In the genomic region with DNA sequence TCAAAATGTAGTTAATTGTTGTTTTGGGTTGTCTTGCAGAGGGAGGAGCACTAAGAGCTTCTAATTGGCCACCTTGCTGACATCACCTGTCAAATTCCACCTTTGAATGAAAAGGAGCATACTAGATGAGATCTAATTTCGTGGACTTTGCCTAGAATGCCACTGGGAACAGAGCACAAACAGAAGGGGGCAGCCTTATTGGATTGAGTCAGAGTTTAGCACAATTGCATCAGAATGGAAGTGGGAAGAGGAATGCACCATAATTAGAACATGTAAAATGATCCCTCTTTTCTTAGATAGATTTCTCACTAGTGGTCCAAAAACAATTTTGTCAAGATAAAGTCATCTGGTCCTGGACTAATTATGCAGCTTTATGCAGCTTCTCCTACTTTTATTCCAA, we compare ENCODE assay signal across 19 cellular contexts.
DNase-seq lines count a peak whose midpoint lies in the region; ATAC-seq and TF ChIP-seq lines count a peak whose summit lies in the region.
"Had no signal": no experiment of that assay in that cellular context is flagged by ENCODE, and none has a peak within 500 bp of the region (broad histone marks: within the 10 kb centered on the region; RNA-seq: fewer than 3 reads in every experiment).

No MANE protein-coding gene starts in this region.

- H2BK120ac ChIP-seq in mesendoderm (ENCODE audit: low read depth, low read length): no peak overlapping the region

- no peak overlapping the region for H2AK5ac ChIP-seq in mesendoderm (ENCODE audit: low read length)

- H4K8ac ChIP-seq in mesendoderm (ENCODE audit: low read depth, low read length): no peak overlapping the region

- no peak overlapping the region for H3K4ac ChIP-seq in mesendoderm (ENCODE audit: low read depth, low read length)

- H3K4me3 ChIP-seq in GM23338: no peak overlapping the region
- no peak overlapping the region for H3K4me3 ChIP-seq in endodermal cell (ENCODE audit: low read length)
- no peak overlapping the region for H3K4me3 ChIP-seq in mesendoderm (ENCODE audit: low read length)
- H3K4me3 ChIP-seq: BLaER1 treated with 17β-estradiol and CSF1 and Interleukin-3, amounts not matched to agents 10 nM and 100 nM; esophagus muscularis mucosa; left ventricle myocardium inferior; smooth muscle cell; transverse colon had no signal

- H4K20me1 ChIP-seq in GM23338 (replicated peaks; ENCODE audit: insufficient read depth): no peaks in the 10 kb centered on the region
- H4K20me1 ChIP-seq: BLaER1 treated with 17β-estradiol and CSF1 and Interleukin-3, amounts not matched to agents 10 nM and 100 nM had no signal

- peak overlapping the region; percentile 2; the same call in 1 of the 2 replicates for H2AFZ ChIP-seq in GM23338
- H2AFZ ChIP-seq: parathyroid adenoma had no signal

- H3K9me3 ChIP-seq in endodermal cell (ENCODE audit: control insufficient read depth, low read length): no peaks in the 10 kb centered on the region
- H3K9me3 ChIP-seq: esophagus muscularis mucosa had no signal

- no peak overlapping the region for H3K18ac ChIP-seq in mesendoderm (ENCODE audit: low read length)

- peak; percentile 34 for DNase-seq in GM23338 (ENCODE audit: low spot score)
- peak; percentile 47 for DNase-seq in LHCN-M2 (ENCODE audit: low read depth)
- DNase-seq in endodermal cell: no peak
- peak; percentile 47 for DNase-seq in mesendoderm
- DNase-seq in NCI-H510A (lab: John Stamatoyannopoulos, UW): no peak
- no peak for DNase-seq in stimulated activated CD4-positive, alpha-beta T cell treated with anti-CD3 and anti-CD28 coated beads, Interleukin-2, amount 100 ng/mL, for 48 hours
- no peak for DNase-seq in stimulated activated CD4-positive, alpha-beta T cell treated with anti-CD3 and anti-CD28 coated beads, Interleukin-4, amount 100 ng/mL, for 4 hours
- DNase-seq: activated naive CD4-positive, alpha-beta T cell; HFFc6; left ventricle myocardium inferior; NCI-H2081 treated with DMSO at 0.1 percent for 48 hours; SIG-M5; transverse colon had no signal

- H3K4me2 ChIP-seq in GM23338 (no peak overlapping the region), mesendoderm (ENCODE audit: low read length) (no peak overlapping the region)
- H3K4me2 ChIP-seq: BLaER1 treated with 17β-estradiol and CSF1 and Interleukin-3, amounts not matched to agents 10 nM and 100 nM; smooth muscle cell had no signal

- H3K9me3 Mint-ChIP-seq in GM23338: peaks cover 5% of the 10 kb centered on the region; the same call in 2 of the 3 replicates
- no peaks in the 10 kb centered on the region for H3K9me3 Mint-ChIP-seq in endodermal cell
- H3K9me3 Mint-ChIP-seq: HFFc6 had no signal

- H3K27me3 Mint-ChIP-seq in GM23338 (ENCODE audit: insufficient read depth, low read depth, poor library complexity): no peaks in the 10 kb centered on the region
- no peaks in the 10 kb centered on the region for H3K27me3 Mint-ChIP-seq in endodermal cell (ENCODE audit: insufficient read depth)
- H3K27me3 Mint-ChIP-seq: stimulated activated memory B cell treated with anti-CD40 and anti-IgM and Interleukin-4, amounts not matched to agents 10 μg/mL and 1 μg/mL and 100 μg/mL, for 72 hours had no signal

- H3K9me2 ChIP-seq in GM23338 (ENCODE audit: insufficient read depth): peaks cover 12% of the 10 kb centered on the region

- H3K27ac Mint-ChIP-seq in GM23338 (peak overlapping the region; percentile 74), endodermal cell (no peak overlapping the region)
- H3K27ac Mint-ChIP-seq: HFFc6; stimulated activated memory B cell treated with anti-CD40 and anti-IgM and Interleukin-4, amounts not matched to agents 10 μg/mL and 1 μg/mL and 100 μg/mL, for 72 hours had no signal

- H3K36me3 ChIP-seq in GM23338 (ENCODE audit: insufficient read depth): no peaks in the 10 kb centered on the region
- no peaks in the 10 kb centered on the region for H3K36me3 ChIP-seq in endodermal cell (ENCODE audit: control insufficient read depth, insufficient read depth, low read length)
- H3K36me3 ChIP-seq in mesendoderm (ENCODE audit: control insufficient read depth, insufficient read depth, low read length): no peaks in the 10 kb centered on the region
- H3K36me3 ChIP-seq: BLaER1 treated with 17β-estradiol and CSF1 and Interleukin-3, amounts not matched to agents 10 nM and 100 nM; esophagus muscularis mucosa; left ventricle myocardium inferior; transverse colon had no signal

- H3K56ac ChIP-seq in mesendoderm (ENCODE audit: low read length): no peak overlapping the region

- no peaks in the 10 kb centered on the region for H3F3A ChIP-seq in GM23338 (replicated peaks; ENCODE audit: low read depth)

- H4K5ac ChIP-seq in mesendoderm (ENCODE audit: low read length): no peak overlapping the region

- 62% methylated on average over 1 of the region's 1 CpG; no CpG with 5 or more reads in 1 of the 2 experiments for WGBS in endodermal cell (ENCODE audit: insufficient coverage in 1 of 2, insufficient read length in 1 of 2), 2 experiments
- WGBS in mesendoderm (ENCODE audit: extremely low coverage, insufficient coverage, low lambda C conversion rate): no CpG with 5 or more reads among the region's 1 CpG

- peak; percentile 19 to 38; a peak in 2 of 4 replicates for TF ChIP-seq CTCF in GM23338 (conservative IDR thresholded peaks at IDR 0.05; ENCODE audit: low read depth in 2 of 2)
- peak; percentile 22 for TF ChIP-seq CTCF in endodermal cell (conservative IDR thresholded peaks at IDR 0.05)

- H3K79me2 ChIP-seq in GM23338 (replicated peaks; ENCODE audit: insufficient read depth) (no peaks in the 10 kb centered on the region), mesendoderm (ENCODE audit: control insufficient read depth, insufficient read depth, low read length) (no peaks in the 10 kb centered on the region)
- H3K79me2 ChIP-seq: parathyroid adenoma had no signal

- H3K4me1 Mint-ChIP-seq in GM23338: peaks cover 5% of the 10 kb centered on the region
- no peaks in the 10 kb centered on the region for H3K4me1 Mint-ChIP-seq in endodermal cell
- H3K4me1 Mint-ChIP-seq: stimulated activated memory B cell treated with anti-CD40 and anti-IgM and Interleukin-4, amounts not matched to agents 10 μg/mL and 1 μg/mL and 100 μg/mL, for 72 hours had no signal

- no peaks in the 10 kb centered on the region for H3K27me3 ChIP-seq in GM23338 (ENCODE audit: insufficient read depth)
- no peaks in the 10 kb centered on the region for H3K27me3 ChIP-seq in endodermal cell (ENCODE audit: control insufficient read depth, insufficient read depth, low read length, poor library complexity, severe bottlenecking)
- H3K27me3 ChIP-seq in mesendoderm (ENCODE audit: insufficient read depth, low read length, poor library complexity): no peaks in the 10 kb centered on the region
- H3K27me3 ChIP-seq: BLaER1 treated with 17β-estradiol and CSF1 and Interleukin-3, amounts not matched to agents 10 nM and 100 nM; esophagus muscularis mucosa; transverse colon had no signal

- H3K9ac ChIP-seq in endodermal cell (ENCODE audit: extremely low read depth, low read length, poor library complexity, severe bottlenecking) (no peak overlapping the region), mesendoderm (ENCODE audit: low read length) (no peak overlapping the region)
- H3K9ac ChIP-seq: BLaER1 treated with 17β-estradiol and CSF1 and Interleukin-3, amounts not matched to agents 10 nM and 100 nM; parathyroid adenoma had no signal

- H3K4me3 Mint-ChIP-seq in GM23338: no peak overlapping the region
- no peak overlapping the region for H3K4me3 Mint-ChIP-seq in endodermal cell
- H3K4me3 Mint-ChIP-seq: HFFc6; stimulated activated memory B cell treated with anti-CD40 and anti-IgM and Interleukin-4, amounts not matched to agents 10 μg/mL and 1 μg/mL and 100 μg/mL, for 72 hours had no signal

- H3K4me1 ChIP-seq in GM23338 (ENCODE audit: insufficient read depth) (peaks cover 7% of the 10 kb centered on the region; the same call in 1 of the 2 replicates), endodermal cell (ENCODE audit: control insufficient read depth, insufficient read depth, low read length) (no peaks in the 10 kb centered on the region), mesendoderm (ENCODE audit: control insufficient read depth, low read depth, low read length) (no peaks in the 10 kb centered on the region)
- H3K4me1 ChIP-seq: BLaER1 treated with 17β-estradiol and CSF1 and Interleukin-3, amounts not matched to agents 10 nM and 100 nM; esophagus muscularis mucosa; left ventricle myocardium inferior; parathyroid adenoma; transverse colon had no signal

- H3K36me3 Mint-ChIP-seq in GM23338 (ENCODE audit: low read depth) (peaks cover 9% of the 10 kb centered on the region), endodermal cell (ENCODE audit: low read depth) (no peaks in the 10 kb centered on the region)
- H3K36me3 Mint-ChIP-seq: stimulated activated memory B cell treated with anti-CD40 and anti-IgM and Interleukin-4, amounts not matched to agents 10 μg/mL and 1 μg/mL and 100 μg/mL, for 72 hours had no signal

- no peak overlapping the region for H2BK5ac ChIP-seq in mesendoderm (ENCODE audit: low read length)

- no peak overlapping the region for H3K23ac ChIP-seq in mesendoderm (ENCODE audit: low read length)

- no peaks in the 10 kb centered on the region for H3K79me1 ChIP-seq in mesendoderm (ENCODE audit: low read length)

- no peak overlapping the region for H2BK15ac ChIP-seq in mesendoderm (replicated peaks; ENCODE audit: low read depth)

- H3K27ac ChIP-seq in GM23338 (ENCODE audit: low read depth): no peak overlapping the region
- H3K27ac ChIP-seq in endodermal cell (ENCODE audit: low read depth, low read length): no peak overlapping the region
- H3K27ac ChIP-seq in mesendoderm (ENCODE audit: low read depth, low read length): no peak overlapping the region
- H3K27ac ChIP-seq: BLaER1 treated with 17β-estradiol and CSF1 and Interleukin-3, amounts not matched to agents 10 nM and 100 nM; esophagus muscularis mucosa; left ventricle myocardium inferior; parathyroid adenoma; transverse colon had no signal

- ATAC-seq in GM23338 (no peak), GM18861 (IDR thresholded peaks at IDR 0.05; ENCODE audit: unreplicated experiment) (no peak)

TF ChIP-seq in GM23338, 12 proteins besides CTCF, POLR2A, EP300 and RAD21 (continues in another document):
- TF ChIP-seq ZNF331 (CRISPR knock-in tag; IDR thresholded peaks at IDR 0.05; ENCODE audit: low read depth): no peak
- TF ChIP-seq EZH2phosphoT487 (IDR thresholded peaks at IDR 0.05; ENCODE audit: unreplicated experiment): no peak
- no peak for TF ChIP-seq NANOG (IDR thresholded peaks at IDR 0.05; ENCODE audit: borderline replicate concordance)

Comparison
In these comparisons a context has a peak if more than half of its experiments do, and no peak if none do; other contexts are left out.
1. DNase-seq: peak in GM23338 (single experiment), LHCN-M2 (single experiment) and mesendoderm (single experiment); none in endodermal cell (single experiment), NCI-H510A (single experiment), stimulated activated CD4-positive, alpha-beta T cell treated with anti-CD3 and anti-CD28 coated beads, Interleukin-2, amount 100 ng/mL, for 48 hours (0 of 2) and stimulated activated CD4-positive, alpha-beta T cell treated with anti-CD3 and anti-CD28 coated beads, Interleukin-4, amount 100 ng/mL, for 4 hours (0 of 2).